1 cellular context compared by ENCODE assay signal in the genomic region with DNA sequence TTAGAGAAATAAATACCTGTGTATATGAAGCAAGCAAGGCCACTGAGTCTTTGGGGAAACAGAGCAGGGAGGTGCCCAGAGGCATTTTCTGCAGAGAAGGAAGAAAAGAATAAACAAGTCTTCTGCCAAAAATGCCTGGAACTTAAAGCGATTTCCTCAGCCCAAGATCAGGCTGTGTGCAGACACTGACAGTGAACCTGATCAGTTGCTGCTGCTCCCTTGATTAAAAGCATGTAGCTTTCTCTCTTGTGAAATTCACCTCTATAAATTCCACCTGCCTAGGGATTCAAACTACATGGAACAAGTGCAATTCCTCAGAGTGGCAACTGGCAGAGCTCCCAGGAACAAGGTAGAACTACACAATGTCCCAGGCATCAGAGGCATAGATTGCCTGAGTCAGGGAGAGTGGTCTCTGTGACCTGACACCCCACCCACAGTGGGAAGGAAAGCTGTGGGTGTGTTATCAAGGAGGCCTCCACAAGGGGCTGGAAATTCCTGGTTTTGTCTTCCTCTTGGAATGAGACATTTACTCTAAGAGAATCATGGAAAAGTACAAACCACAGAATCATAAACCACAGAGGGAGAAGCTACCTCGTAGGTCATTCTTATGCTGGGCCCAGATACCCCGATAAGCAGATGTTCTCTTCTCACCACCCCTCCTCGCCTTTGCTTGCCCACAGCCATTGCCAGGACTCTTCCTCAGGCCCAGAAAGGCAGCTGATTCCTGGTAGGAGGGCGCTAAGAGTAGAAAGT.
TF ChIP-seq lines count a peak whose summit lies in the region.

No MANE protein-coding gene starts in this region.

TF ChIP-seq in K562, 482 proteins besides CTCF, POLR2A, EP300 and RAD21 (continued from another document and continues in another):
- TF ChIP-seq, protein P1, sequence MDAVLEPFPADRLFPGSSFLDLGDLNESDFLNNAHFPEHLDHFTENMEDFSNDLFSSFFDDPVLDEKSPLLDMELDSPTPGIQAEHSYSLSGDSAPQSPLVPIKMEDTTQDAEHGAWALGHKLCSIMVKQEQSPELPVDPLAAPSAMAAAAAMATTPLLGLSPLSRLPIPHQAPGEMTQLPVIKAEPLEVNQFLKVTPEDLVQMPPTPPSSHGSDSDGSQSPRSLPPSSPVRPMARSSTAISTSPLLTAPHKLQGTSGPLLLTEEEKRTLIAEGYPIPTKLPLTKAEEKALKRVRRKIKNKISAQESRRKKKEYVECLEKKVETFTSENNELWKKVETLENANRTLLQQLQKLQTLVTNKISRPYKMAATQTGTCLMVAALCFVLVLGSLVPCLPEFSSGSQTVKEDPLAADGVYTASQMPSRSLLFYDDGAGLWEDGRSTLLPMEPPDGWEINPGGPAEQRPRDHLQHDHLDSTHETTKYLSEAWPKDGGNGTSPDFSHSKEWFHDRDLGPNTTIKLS (IDR thresholded peaks at IDR 0.05; ENCODE audit: borderline replicate concordance, low read depth): no peak
- no peak for TF ChIP-seq POLR2B (IDR thresholded peaks at IDR 0.05; ENCODE audit: low read depth, partially characterized antibody)
- no peak for TF ChIP-seq MTA3 (IDR thresholded peaks at IDR 0.05; ENCODE audit: borderline replicate concordance)
- peak; percentile 20; the same call in 1 of the 2 replicates for TF ChIP-seq BHLHE40 (IDR thresholded peaks at IDR 0.05; ENCODE audit: low read length)
- 0 out of 2 replicates have a peak, but pooled peaks have one; percentile 25 for TF ChIP-seq LEF1 (IDR thresholded peaks at IDR 0.05)
- TF ChIP-seq, protein P2, sequence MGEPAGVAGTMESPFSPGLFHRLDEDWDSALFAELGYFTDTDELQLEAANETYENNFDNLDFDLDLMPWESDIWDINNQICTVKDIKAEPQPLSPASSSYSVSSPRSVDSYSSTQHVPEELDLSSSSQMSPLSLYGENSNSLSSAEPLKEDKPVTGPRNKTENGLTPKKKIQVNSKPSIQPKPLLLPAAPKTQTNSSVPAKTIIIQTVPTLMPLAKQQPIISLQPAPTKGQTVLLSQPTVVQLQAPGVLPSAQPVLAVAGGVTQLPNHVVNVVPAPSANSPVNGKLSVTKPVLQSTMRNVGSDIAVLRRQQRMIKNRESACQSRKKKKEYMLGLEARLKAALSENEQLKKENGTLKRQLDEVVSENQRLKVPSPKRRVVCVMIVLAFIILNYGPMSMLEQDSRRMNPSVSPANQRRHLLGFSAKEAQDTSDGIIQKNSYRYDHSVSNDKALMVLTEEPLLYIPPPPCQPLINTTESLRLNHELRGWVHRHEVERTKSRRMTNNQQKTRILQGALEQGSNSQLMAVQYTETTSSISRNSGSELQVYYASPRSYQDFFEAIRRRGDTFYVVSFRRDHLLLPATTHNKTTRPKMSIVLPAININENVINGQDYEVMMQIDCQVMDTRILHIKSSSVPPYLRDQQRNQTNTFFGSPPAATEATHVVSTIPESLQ (CRISPR knock-in tag; IDR thresholded peaks at IDR 0.05): no peak
- no peak for TF ChIP-seq MTA1 (IDR thresholded peaks at IDR 0.05; ENCODE audit: borderline replicate concordance)
- TF ChIP-seq ZNF140 (CRISPR knock-in tag; IDR thresholded peaks at IDR 0.05): no peak
- no peak for TF ChIP-seq ZNF41 (CRISPR knock-in tag; conservative IDR thresholded peaks at IDR 0.05)
- TF ChIP-seq TEAD4 (IDR thresholded peaks at IDR 0.05; ENCODE audit: low read length): peak; percentile 54
- TF ChIP-seq TEAD4 (CRISPR knock-in tag; IDR thresholded peaks at IDR 0.05; ENCODE audit: borderline replicate concordance): no peak
- TF ChIP-seq, protein P3, sequence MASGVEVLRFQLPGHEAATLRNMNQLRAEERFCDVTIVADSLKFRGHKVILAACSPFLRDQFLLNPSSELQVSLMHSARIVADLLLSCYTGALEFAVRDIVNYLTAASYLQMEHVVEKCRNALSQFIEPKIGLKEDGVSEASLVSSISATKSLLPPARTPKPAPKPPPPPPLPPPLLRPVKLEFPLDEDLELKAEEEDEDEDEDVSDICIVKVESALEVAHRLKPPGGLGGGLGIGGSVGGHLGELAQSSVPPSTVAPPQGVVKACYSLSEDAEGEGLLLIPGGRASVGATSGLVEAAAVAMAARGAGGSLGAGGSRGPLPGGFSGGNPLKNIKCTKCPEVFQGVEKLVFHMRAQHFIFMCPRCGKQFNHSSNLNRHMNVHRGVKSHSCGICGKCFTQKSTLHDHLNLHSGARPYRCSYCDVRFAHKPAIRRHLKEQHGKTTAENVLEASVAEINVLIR (CRISPR knock-in tag; IDR thresholded peaks at IDR 0.05): no peak
- TF ChIP-seq, protein P4, sequence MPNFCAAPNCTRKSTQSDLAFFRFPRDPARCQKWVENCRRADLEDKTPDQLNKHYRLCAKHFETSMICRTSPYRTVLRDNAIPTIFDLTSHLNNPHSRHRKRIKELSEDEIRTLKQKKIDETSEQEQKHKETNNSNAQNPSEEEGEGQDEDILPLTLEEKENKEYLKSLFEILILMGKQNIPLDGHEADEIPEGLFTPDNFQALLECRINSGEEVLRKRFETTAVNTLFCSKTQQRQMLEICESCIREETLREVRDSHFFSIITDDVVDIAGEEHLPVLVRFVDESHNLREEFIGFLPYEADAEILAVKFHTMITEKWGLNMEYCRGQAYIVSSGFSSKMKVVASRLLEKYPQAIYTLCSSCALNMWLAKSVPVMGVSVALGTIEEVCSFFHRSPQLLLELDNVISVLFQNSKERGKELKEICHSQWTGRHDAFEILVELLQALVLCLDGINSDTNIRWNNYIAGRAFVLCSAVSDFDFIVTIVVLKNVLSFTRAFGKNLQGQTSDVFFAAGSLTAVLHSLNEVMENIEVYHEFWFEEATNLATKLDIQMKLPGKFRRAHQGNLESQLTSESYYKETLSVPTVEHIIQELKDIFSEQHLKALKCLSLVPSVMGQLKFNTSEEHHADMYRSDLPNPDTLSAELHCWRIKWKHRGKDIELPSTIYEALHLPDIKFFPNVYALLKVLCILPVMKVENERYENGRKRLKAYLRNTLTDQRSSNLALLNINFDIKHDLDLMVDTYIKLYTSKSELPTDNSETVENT (CRISPR knock-in tag; IDR thresholded peaks at IDR 0.05): no peak
- no peak; the same call in 1 of the 2 replicates for TF ChIP-seq SMAD4 (CRISPR knock-in tag; conservative IDR thresholded peaks at IDR 0.05)
- TF ChIP-seq PHB (CRISPR knock-in tag; IDR thresholded peaks at IDR 0.05): no peak
- TF ChIP-seq, protein P5, sequence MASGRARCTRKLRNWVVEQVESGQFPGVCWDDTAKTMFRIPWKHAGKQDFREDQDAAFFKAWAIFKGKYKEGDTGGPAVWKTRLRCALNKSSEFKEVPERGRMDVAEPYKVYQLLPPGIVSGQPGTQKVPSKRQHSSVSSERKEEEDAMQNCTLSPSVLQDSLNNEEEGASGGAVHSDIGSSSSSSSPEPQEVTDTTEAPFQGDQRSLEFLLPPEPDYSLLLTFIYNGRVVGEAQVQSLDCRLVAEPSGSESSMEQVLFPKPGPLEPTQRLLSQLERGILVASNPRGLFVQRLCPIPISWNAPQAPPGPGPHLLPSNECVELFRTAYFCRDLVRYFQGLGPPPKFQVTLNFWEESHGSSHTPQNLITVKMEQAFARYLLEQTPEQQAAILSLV (tag; IDR thresholded peaks at IDR 0.05): no peak
- TF ChIP-seq PHF21A (IDR thresholded peaks at IDR 0.05; ENCODE audit: borderline replicate concordance, low read depth): no peak
- TF ChIP-seq, protein P6, sequence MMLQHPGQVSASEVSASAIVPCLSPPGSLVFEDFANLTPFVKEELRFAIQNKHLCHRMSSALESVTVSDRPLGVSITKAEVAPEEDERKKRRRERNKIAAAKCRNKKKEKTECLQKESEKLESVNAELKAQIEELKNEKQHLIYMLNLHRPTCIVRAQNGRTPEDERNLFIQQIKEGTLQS (IDR thresholded peaks at IDR 0.05): no peak
- TF ChIP-seq, protein P6 (CRISPR knock-in tag; conservative IDR thresholded peaks at IDR 0.05): no peak
- TF ChIP-seq, protein P7, sequence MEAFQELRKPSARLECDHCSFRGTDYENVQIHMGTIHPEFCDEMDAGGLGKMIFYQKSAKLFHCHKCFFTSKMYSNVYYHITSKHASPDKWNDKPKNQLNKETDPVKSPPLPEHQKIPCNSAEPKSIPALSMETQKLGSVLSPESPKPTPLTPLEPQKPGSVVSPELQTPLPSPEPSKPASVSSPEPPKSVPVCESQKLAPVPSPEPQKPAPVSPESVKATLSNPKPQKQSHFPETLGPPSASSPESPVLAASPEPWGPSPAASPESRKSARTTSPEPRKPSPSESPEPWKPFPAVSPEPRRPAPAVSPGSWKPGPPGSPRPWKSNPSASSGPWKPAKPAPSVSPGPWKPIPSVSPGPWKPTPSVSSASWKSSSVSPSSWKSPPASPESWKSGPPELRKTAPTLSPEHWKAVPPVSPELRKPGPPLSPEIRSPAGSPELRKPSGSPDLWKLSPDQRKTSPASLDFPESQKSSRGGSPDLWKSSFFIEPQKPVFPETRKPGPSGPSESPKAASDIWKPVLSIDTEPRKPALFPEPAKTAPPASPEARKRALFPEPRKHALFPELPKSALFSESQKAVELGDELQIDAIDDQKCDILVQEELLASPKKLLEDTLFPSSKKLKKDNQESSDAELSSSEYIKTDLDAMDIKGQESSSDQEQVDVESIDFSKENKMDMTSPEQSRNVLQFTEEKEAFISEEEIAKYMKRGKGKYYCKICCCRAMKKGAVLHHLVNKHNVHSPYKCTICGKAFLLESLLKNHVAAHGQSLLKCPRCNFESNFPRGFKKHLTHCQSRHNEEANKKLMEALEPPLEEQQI (IDR thresholded peaks at IDR 0.05): no peak
- TF ChIP-seq HDAC1 (IDR thresholded peaks at IDR 0.05): no peak
- 0 out of 2 replicates have a peak, but pooled peaks have one; percentile 15 for TF ChIP-seq ZNF589 (CRISPR knock-in tag; IDR thresholded peaks at IDR 0.05; ENCODE audit: low read depth)
- peak; percentile 53; the same call in 1 of the 2 replicates for TF ChIP-seq SMARCE1 (IDR thresholded peaks at IDR 0.05)
- TF ChIP-seq, protein P8, sequence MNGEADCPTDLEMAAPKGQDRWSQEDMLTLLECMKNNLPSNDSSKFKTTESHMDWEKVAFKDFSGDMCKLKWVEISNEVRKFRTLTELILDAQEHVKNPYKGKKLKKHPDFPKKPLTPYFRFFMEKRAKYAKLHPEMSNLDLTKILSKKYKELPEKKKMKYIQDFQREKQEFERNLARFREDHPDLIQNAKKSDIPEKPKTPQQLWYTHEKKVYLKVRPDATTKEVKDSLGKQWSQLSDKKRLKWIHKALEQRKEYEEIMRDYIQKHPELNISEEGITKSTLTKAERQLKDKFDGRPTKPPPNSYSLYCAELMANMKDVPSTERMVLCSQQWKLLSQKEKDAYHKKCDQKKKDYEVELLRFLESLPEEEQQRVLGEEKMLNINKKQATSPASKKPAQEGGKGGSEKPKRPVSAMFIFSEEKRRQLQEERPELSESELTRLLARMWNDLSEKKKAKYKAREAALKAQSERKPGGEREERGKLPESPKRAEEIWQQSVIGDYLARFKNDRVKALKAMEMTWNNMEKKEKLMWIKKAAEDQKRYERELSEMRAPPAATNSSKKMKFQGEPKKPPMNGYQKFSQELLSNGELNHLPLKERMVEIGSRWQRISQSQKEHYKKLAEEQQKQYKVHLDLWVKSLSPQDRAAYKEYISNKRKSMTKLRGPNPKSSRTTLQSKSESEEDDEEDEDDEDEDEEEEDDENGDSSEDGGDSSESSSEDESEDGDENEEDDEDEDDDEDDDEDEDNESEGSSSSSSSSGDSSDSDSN (IDR thresholded peaks at IDR 0.05; ENCODE audit: borderline replicate concordance in 1 of 2, low read depth in 2 of 2, low read length in 2 of 2): no peak
- TF ChIP-seq, protein P9, sequence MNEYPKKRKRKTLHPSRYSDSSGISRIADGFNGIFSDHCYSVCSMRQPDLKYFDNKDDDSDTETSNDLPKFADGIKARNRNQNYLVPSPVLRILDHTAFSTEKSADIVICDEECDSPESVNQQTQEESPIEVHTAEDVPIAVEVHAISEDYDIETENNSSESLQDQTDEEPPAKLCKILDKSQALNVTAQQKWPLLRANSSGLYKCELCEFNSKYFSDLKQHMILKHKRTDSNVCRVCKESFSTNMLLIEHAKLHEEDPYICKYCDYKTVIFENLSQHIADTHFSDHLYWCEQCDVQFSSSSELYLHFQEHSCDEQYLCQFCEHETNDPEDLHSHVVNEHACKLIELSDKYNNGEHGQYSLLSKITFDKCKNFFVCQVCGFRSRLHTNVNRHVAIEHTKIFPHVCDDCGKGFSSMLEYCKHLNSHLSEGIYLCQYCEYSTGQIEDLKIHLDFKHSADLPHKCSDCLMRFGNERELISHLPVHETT (CRISPR knock-in tag; conservative IDR thresholded peaks at IDR 0.05 in 1 of 2, IDR thresholded peaks at IDR 0.05 in 1 of 2): peak in 1 of 2 experiments; percentile 69; a peak in 2 of 4 replicates
- TF ChIP-seq NR2C2 (CRISPR knock-in tag; IDR thresholded peaks at IDR 0.05): no peak
- no peak for TF ChIP-seq NR2C2 (tag; IDR thresholded peaks at IDR 0.05)
- no peak for TF ChIP-seq MAFG (tag; conservative IDR thresholded peaks at IDR 0.05)
- TF ChIP-seq TCF3 (CRISPR knock-in tag; IDR thresholded peaks at IDR 0.05): peak; percentile 56
- no peak for TF ChIP-seq TRIM28 (IDR thresholded peaks at IDR 0.05)
- TF ChIP-seq, protein P10, sequence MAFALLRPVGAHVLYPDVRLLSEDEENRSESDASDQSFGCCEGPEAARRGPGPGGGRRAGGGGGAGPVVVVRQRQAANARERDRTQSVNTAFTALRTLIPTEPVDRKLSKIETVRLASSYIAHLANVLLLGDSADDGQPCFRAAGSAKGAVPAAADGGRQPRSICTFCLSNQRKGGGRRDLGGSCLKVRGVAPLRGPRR (CRISPR knock-in tag; IDR thresholded peaks at IDR 0.05): no peak
- TF ChIP-seq SMARCC2 (IDR thresholded peaks at IDR 0.05; ENCODE audit: low read depth): 0 out of 2 replicates have a peak, but pooled peaks have one; percentile 34
- no peak for TF ChIP-seq ZNF282 (CRISPR knock-in tag; IDR thresholded peaks at IDR 0.05)
- no peak for TF ChIP-seq ZNF23 (CRISPR knock-in tag; IDR thresholded peaks at IDR 0.05)
